In the genomic region with DNA sequence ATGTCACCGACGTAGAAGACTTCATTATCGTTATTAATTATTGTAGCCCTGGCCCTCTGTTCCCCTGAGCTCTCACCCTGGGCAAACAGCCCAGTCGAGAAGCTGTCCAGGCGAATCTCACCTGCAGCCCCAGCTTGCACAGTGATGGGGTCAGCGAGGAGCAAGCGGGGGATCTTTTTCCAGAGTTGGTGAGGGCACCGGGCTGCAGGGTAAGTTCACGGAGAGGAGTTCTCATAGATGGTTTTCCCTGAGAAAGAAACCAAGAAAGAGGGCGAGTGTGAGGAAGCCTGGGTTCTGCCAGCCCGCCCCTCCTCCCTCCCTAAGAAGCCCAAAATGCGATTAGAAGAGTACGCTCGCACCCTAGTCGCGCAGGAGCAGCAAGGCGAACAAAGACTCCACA, we compare ENCODE assay signal across 1 cellular context.
TF ChIP-seq lines count a peak whose summit lies in the region.

No MANE protein-coding gene starts in this region.

TF ChIP-seq in SK-N-SH treated with all-trans-retinoic acid at 6 μM for 48 hours, 23 proteins besides CTCF, POLR2A, EP300 and RAD21 (continued from another document):
- TF ChIP-seq PPARA (CRISPR knock-in tag; IDR thresholded peaks at IDR 0.05; ENCODE audit: borderline replicate concordance) (no peak), GLIS3 (CRISPR knock-in tag; IDR thresholded peaks at IDR 0.05) (no peak)
